26 cellular contexts compared by ENCODE assay signal in genomic region chr1:15465674-15466073, GRCh38. TPM values are rescaled to one million over a fixed set of nuclear protein-coding genes. Genes with fewer than 3 reads are reported as not detected.
DNase-seq lines count a peak whose midpoint lies in the region; ATAC-seq and TF ChIP-seq lines count a peak whose summit lies in the region.
"Had no signal": no experiment of that assay in that cellular context is flagged by ENCODE, and none has a peak within 500 bp of the region (broad histone marks: within the 10 kb centered on the region; RNA-seq: fewer than 3 reads in every experiment).

No MANE protein-coding gene starts in this region.

- WGBS in body of pancreas, 2 donors, result 54 to 60% methylated on average over 7 of the region's 7 CpGs

- intact Hi-C loops in body of pancreas (cut with DNase I), result no loop called here

- no peak for TF ChIP-seq POLR2A in NB4 (IDR thresholded peaks at IDR 0.05; ENCODE audit: extremely low read depth, insufficient read length)
- no peak for TF ChIP-seq POLR2A in body of pancreas (IDR thresholded peaks at IDR 0.05)

- H3K36me3 ChIP-seq in body of pancreas (replicated peaks in 1 of 2; ENCODE audit: insufficient read depth in 1 of 2, low read depth in 2 of 2), result no peaks in the 10 kb centered on the region

- peak overlapping the region in 3 of 4 donors; percentile 42 to 87 (median 68) for H3K27ac ChIP-seq in body of pancreas
- H3K27ac ChIP-seq: SK-N-MC had no signal

- DNase-seq in NCI-H82 (lab: John Stamatoyannopoulos, UW), result peak; percentile 27
- DNase-seq in NCI-H82 treated with DMSO at 0.1 percent for 48 hours (lab: John Stamatoyannopoulos, UW; ENCODE audit: unreplicated experiment), result no peak
- DNase-seq in NB4 (ENCODE audit: low read depth), result peak; percentile 50
- DNase-seq in body of pancreas, result no peak
- DNase-seq in iPS-NIHi7 (ENCODE audit: extremely low spot score), result no peak
- no peak for DNase-seq in GDM1 (lab: John Stamatoyannopoulos, UW)
- no peak for DNase-seq in amygdala (lab: John Stamatoyannopoulos, UW)
- DNase-seq: AML-193; C1 segment of cervical spinal cord; CD8-positive, alpha-beta T cell; DND-41; KG1; NCI-H1417; NCI-H187; NCI-H69; NK-92 treated with Interleukin-12 subunit alpha and Interleukin-12 subunit beta, amount 100 ng/mL, for 24 hours; PC-3; Right ventricle myocardium superior; SW 1271; T-helper 17 cell had no signal

- H3K4me3 ChIP-seq in NB4 (ENCODE audit: low read depth, low read length) (no peak overlapping the region), body of pancreas (no peak overlapping the region)
- H3K4me3 ChIP-seq: SK-N-MC had no signal

- H3K27me3 ChIP-seq in body of pancreas, result no peaks in the 10 kb centered on the region

- TF ChIP-seq CTCF in NB4 (IDR thresholded peaks at IDR 0.05; ENCODE audit: low read depth, low read length) (no peak), body of pancreas (IDR thresholded peaks at IDR 0.05) (no peak)

- H3K9me3 ChIP-seq in body of pancreas, result no peaks in the 10 kb centered on the region

- no peak for ATAC-seq in body of pancreas
- ATAC-seq: CD8-positive, alpha-beta T cell; HCT116; PC-3; T-helper 17 cell had no signal

- H3K4me1 ChIP-seq in body of pancreas, result peaks cover 63% of the 10 kb centered on the region

RNA-seq across cellular contexts. Expression of gene CELA2A, which starts 9.1 kb away (rescaled TPM):
- over 10,000 TPM in 1 of 2 donors, 1,000 to 10,000 TPM in 1; 4,384 to 21,046 TPM for total RNA-seq in body of pancreas
- total RNA-seq: A172; CD8-positive, alpha-beta T cell; H1; NCI-H460; PC-3; Right ventricle myocardium superior; RPMI7951; T-helper 17 cell had no signal

RNA-seq across cellular contexts. Expression of gene CELA2B, which starts 10.2 kb away (rescaled TPM):
- total RNA-seq in body of pancreas, result 1,000 to 10,000 TPM in 1 of 2 donors, 100 to 1,000 TPM in 1; 333 to 1,481 TPM
- total RNA-seq: A172; CD8-positive, alpha-beta T cell; H1; NCI-H460; PC-3; Right ventricle myocardium superior; RPMI7951; T-helper 17 cell had no signal

RNA-seq across cellular contexts. Expression of gene CTRC, which starts 27.4 kb away (rescaled TPM):
- total RNA-seq in body of pancreas, result over 10,000 TPM in 1 of 2 donors, 1,000 to 10,000 TPM in 1; 6,275 to 13,040 TPM
- total RNA-seq: A172, NCI-H460, Right ventricle myocardium superior had no signal

RNA-seq across cellular contexts. Expression of gene EFHD2, which starts 56.0 kb away (rescaled TPM):
- total RNA-seq in body of pancreas, result 10 to 100 TPM; 56.7 to 78.6 TPM

RNA-seq across cellular contexts. Expression of gene CASP9, which starts 58.3 kb away (rescaled TPM):
- total RNA-seq in body of pancreas, result 10 to 100 TPM; 12.9 to 21.5 TPM

Comparison
In these comparisons a context has a peak if more than half of its experiments do, and no peak if none do; other contexts are left out.
1. DNase-seq: peak in NCI-H82 (single experiment) and NB4 (single experiment); none in NCI-H82 treated with DMSO at 0.1 percent for 48 hours (single experiment), body of pancreas (0 of 4), iPS-NIHi7 (single experiment), GDM1 (single experiment) and amygdala (0 of 56).